16 cellular contexts compared by ENCODE assay signal in the genomic region with DNA sequence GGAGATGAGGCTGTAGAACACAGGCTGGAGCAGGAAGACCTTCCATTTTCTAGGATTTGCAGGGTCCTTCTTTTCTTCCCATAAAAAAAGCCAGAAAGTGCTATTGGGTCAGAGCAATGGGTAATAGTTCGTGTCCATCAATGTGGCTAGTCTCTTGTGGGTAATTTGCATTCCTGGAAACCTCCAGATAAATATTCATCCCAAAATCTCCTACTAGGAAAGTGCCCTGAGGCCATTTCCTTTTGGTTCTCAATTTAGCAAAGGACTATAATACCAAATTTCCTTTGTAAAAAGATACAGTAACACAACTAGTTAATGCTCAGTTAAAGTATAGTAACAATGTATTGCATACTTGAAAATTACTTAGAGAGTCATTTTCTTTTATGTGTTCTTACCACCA.
A peak's percentile ranks its signal among the peaks of the same experiment; 100 is the strongest.
DNase-seq lines count a peak whose midpoint lies in the region; TF ChIP-seq lines count a peak whose summit lies in the region.
"Had no signal": no experiment of that assay in that cellular context is flagged by ENCODE, and none has a peak within 500 bp of the region (broad histone marks: within the 10 kb centered on the region; RNA-seq: fewer than 3 reads in every experiment).

No MANE protein-coding gene starts in this region.

- no peak overlapping the region for H3K4me3 Mint-ChIP-seq in dendritic cell treated with granulocyte-macrophage colony-stimulating factor and Interleukin-4, amounts not matched to agents 40 ng/mL and 50 ng/mL, for 4 days
- H3K4me3 Mint-ChIP-seq: CD14-positive monocyte; CD4-positive, alpha-beta T cell had no signal

- H3K9me3 ChIP-seq in spleen: peaks cover 0 to 2% (median 0%) of the 10 kb centered on the region in 8 donors

- H3K4me3 ChIP-seq in spleen: no peak overlapping the region
- H3K4me3 ChIP-seq: GM23248 had no signal

- no peaks in the 10 kb centered on the region for H3K36me3 Mint-ChIP-seq in dendritic cell treated with granulocyte-macrophage colony-stimulating factor and Interleukin-4, amounts not matched to agents 40 ng/mL and 50 ng/mL, for 4 days (ENCODE audit: low read depth)
- H3K36me3 Mint-ChIP-seq: CD14-positive monocyte had no signal

- no peaks in the 10 kb centered on the region for H3K36me3 ChIP-seq in spleen

- H3K27ac Mint-ChIP-seq in dendritic cell treated with granulocyte-macrophage colony-stimulating factor and Interleukin-4, amounts not matched to agents 40 ng/mL and 50 ng/mL, for 4 days: peak overlapping the region; percentile 13
- H3K27ac Mint-ChIP-seq: CD14-positive monocyte; CD4-positive, alpha-beta T cell; CD8-positive, alpha-beta memory T cell had no signal

- TF ChIP-seq POLR2A in spleen (IDR thresholded peaks at IDR 0.05): no peak

- peaks cover 21% of the 10 kb centered on the region for H3K4me1 Mint-ChIP-seq in dendritic cell treated with granulocyte-macrophage colony-stimulating factor and Interleukin-4, amounts not matched to agents 40 ng/mL and 50 ng/mL, for 4 days (ENCODE audit: low read depth)

- no peaks in the 10 kb centered on the region for H3K27me3 ChIP-seq in spleen (replicated peaks in 1 of 7)

- H3K4me1 ChIP-seq in spleen: no peaks in the 10 kb centered on the region

- no peak for TF ChIP-seq CTCF in spleen (IDR thresholded peaks at IDR 0.05 in 8 of 11, conservative IDR thresholded peaks at IDR 0.05 in 3 of 11)

- no peak overlapping the region for H3K27ac ChIP-seq in spleen
- H3K27ac ChIP-seq: GM23248 had no signal

- no peaks in the 10 kb centered on the region for H3K27me3 Mint-ChIP-seq in dendritic cell treated with granulocyte-macrophage colony-stimulating factor and Interleukin-4, amounts not matched to agents 40 ng/mL and 50 ng/mL, for 4 days
- H3K27me3 Mint-ChIP-seq: CD4-positive, alpha-beta T cell; CD8-positive, alpha-beta memory T cell had no signal

- DNase-seq in EH (ENCODE audit: low read depth): peak; percentile 34
- peak; percentile 82 for DNase-seq in M059J (ENCODE audit: low read depth)
- no peak for DNase-seq in MV-4-11 (lab: John Stamatoyannopoulos, UW)
- DNase-seq in DMS 273 (lab: John Stamatoyannopoulos, UW; ENCODE audit: unreplicated experiment): no peak
- DNase-seq in spleen: no peak
- DNase-seq: Calu3; CD4-positive, alpha-beta T cell; CD8-positive, alpha-beta memory T cell; DMS153; DND-41; GF-D8; GM23248; H7; HCEC 1CT had no signal

- 73 to 88% (median 79%) methylated on average over 1 of the region's 1 CpG for WGBS in spleen, 5 donors

- peaks cover 6% of the 10 kb centered on the region for H3K9me3 Mint-ChIP-seq in dendritic cell treated with granulocyte-macrophage colony-stimulating factor and Interleukin-4, amounts not matched to agents 40 ng/mL and 50 ng/mL, for 4 days

- intact Hi-C loops in dendritic cell treated with granulocyte-macrophage colony-stimulating factor and Interleukin-4, amounts not matched to agents 40 ng/mL and 50 ng/mL, for 4 days (cut with micrococcal nuclease): no loop called here
- intact Hi-C loops in spleen (cut with DNase I; ENCODE audit: low total_unique reads): no loop called here

Comparison
In these comparisons a context has a peak if more than half of its experiments do, and no peak if none do; other contexts are left out.
1. DNase-seq: peak in EH (single experiment) and M059J (single experiment); none in MV-4-11 (single experiment), DMS 273 (single experiment) and spleen (single experiment).